ENCODE assay signal across 28 cellular contexts in genomic region chr9:68852941-68853340, GRCh38.
"Had no signal": no experiment of that assay in that cellular context is flagged by ENCODE, and none has a peak within 500 bp of the region (broad histone marks: within the 10 kb centered on the region; RNA-seq: fewer than 3 reads in every experiment).

No MANE protein-coding gene starts in this region.

- H3K9me3 ChIP-seq: breast epithelium, SJSA1 had no signal

- H3K36me3 ChIP-seq: breast epithelium, SJSA1 had no signal

- H3K27ac ChIP-seq: breast epithelium, RWPE1, SJSA1 had no signal

- H3K27me3 ChIP-seq: breast epithelium had no signal

- ATAC-seq: activated T-helper 17 cell treated with anti-CD3 and anti-CD28 coated beads, Interleukin-2, amount 50 U/mL, for 72 hours; Panc1; SK-N-SH treated with all-trans-retinoic acid at 6 μM for 48 hours had no signal

- H3K4me1 ChIP-seq: breast epithelium, SJSA1 had no signal

- H3K4me3 ChIP-seq: breast epithelium, SJSA1 had no signal

- DNase-seq: activated CD4-positive, alpha-beta memory T cell treated with anti-CD3 and anti-CD28 coated beads for 36 hours; activated CD4-positive, alpha-beta T cell treated with anti-CD3 and anti-CD28 coated beads, Interleukin-2, amount 10 ng/mL, durations not matched to agents 7 days and 5 days; activated gamma-delta T cell; activated naive CD4-positive, alpha-beta T cell treated with anti-CD3 and anti-CD28 coated beads, Interleukin-2, amount 10 ng/mL, durations not matched to agents 7 days and 5 days; activated naive CD8-positive, alpha-beta T cell treated with anti-CD3 and anti-CD28 coated beads for 36 hours; activated T-cell treated with anti-CD3 and anti-CD28 coated beads for 4 hours; activated T-cell treated with anti-CD3 and anti-CD28 coated beads, Interleukin-2, amount 50 U/mL, for 48 hours; anterior cingulate cortex; caudate nucleus; KG1; MV-4-11; NCI-H1092 treated with DMSO at 0.1 percent for 48 hours; NCI-H1417 treated with DMSO at 0.1 percent for 48 hours; NCI-H1694; NCI-H2029 treated with DMSO at 0.1 percent for 48 hours; NCI-H345; NCI-H510A; NCI-H526 treated with DMSO at 0.1 percent for 48 hours; NK-92 treated with Interleukin-12 subunit alpha and Interleukin-12 subunit beta, amount 100 ng/mL, for 24 hours; OCI-M1; Right ventricle myocardium superior; SW 1271 had no signal
